22 cellular contexts compared by ENCODE assay signal in the genomic region with DNA sequence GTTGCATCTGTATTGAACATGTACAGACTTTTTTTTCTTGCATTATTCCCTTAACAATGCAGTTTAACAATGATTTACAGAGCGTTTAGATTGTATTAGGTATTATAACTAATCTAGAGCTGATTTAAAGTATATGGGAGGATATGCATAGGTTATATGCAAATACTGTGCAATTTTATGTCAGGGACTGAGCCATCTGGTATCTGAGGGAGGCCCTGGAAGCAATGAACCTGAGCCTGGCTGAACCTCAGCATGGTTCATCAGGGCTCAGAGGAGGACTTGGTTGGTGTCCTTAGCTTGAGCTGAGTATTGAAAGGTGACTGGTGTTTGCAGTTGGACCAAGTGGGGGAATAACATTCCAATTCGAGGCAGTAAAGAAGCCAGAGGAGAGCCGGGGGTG. TPM values are rescaled to one million over a fixed set of nuclear protein-coding genes. Genes with fewer than 3 reads are reported as not detected.
"Had no signal": no experiment of that assay in that cellular context is flagged by ENCODE, and none has a peak within 500 bp of the region (broad histone marks: within the 10 kb centered on the region; RNA-seq: fewer than 3 reads in every experiment).

No MANE protein-coding gene starts in this region.

- H3K27ac ChIP-seq: brain microvascular endothelial cell, coronary artery, heart left ventricle, sigmoid colon, thoracic aorta, upper lobe of left lung had no signal

- H3K27me3 Mint-ChIP-seq: activated CD4-positive, alpha-beta memory T cell treated with anti-CD3 and anti-CD28 coated beads, Interleukin-2, amount 10 ng/mL, durations not matched to agents 7 days and 5 days; activated CD8-positive, alpha-beta memory T cell treated with anti-CD3 and anti-CD28 coated beads, Interleukin-2, amount 10 ng/mL, durations not matched to agents 7 days and 5 days; naive thymus-derived CD8-positive, alpha-beta T cell; stimulated activated naive B cell treated with anti-CD40 and anti-IgM and Interleukin-4, amounts not matched to agents 10 μg/mL and 1 μg/mL and 100 μg/mL, for 72 hours had no signal

- H3K9me3 ChIP-seq: heart left ventricle, mucosa of descending colon, sigmoid colon, spleen, thoracic aorta, upper lobe of left lung had no signal

- DNase-seq: activated CD4-positive, alpha-beta memory T cell treated with anti-CD3 and anti-CD28 coated beads, Interleukin-2, amount 10 ng/mL, durations not matched to agents 7 days and 5 days; activated CD4-positive, alpha-beta T cell treated with anti-CD3 and anti-CD28 coated beads for 48 hours; activated CD4-positive, CD25-positive, alpha-beta regulatory T cell; activated CD8-positive, alpha-beta memory T cell treated with anti-CD3 and anti-CD28 coated beads, Interleukin-2, amount 10 ng/mL, durations not matched to agents 7 days and 5 days; activated naive CD4-positive, alpha-beta T cell treated with anti-CD3 and anti-CD28 coated beads for 36 hours; activated T-cell treated with anti-CD3 and anti-CD28 coated beads, Interleukin-2, amount 50 U/mL, for 1 hour; brain microvascular endothelial cell; central memory CD4-positive, alpha-beta T cell; heart left ventricle; kidney; naive thymus-derived CD8-positive, alpha-beta T cell; stimulated activated CD4-positive, alpha-beta T cell treated with anti-CD3 and anti-CD28 coated beads, Interleukin-4, amount 100 ng/mL, for 4 hours; stimulated activated naive B cell treated with anti-CD40 and anti-IgM and Interleukin-4, amounts not matched to agents 10 μg/mL and 1 μg/mL and 100 μg/mL, for 72 hours; upper lobe of left lung had no signal

- H3K9me3 Mint-ChIP-seq: activated CD4-positive, alpha-beta memory T cell treated with anti-CD3 and anti-CD28 coated beads, Interleukin-2, amount 10 ng/mL, durations not matched to agents 7 days and 5 days; activated naive CD4-positive, alpha-beta T cell treated with anti-CD3 and anti-CD28 coated beads for 36 hours; activated T-helper 2 cell treated with anti-CD3 and anti-CD28 coated beads, Interferon-gamma antibody, Interleukin-2, Interleukin-4, amounts not matched to agents 10 μg/mL and 5 μg/mL and 100 μg/mL, durations not matched to agents 14 hours and 24 hours and 36 hours; naive thymus-derived CD8-positive, alpha-beta T cell; stimulated activated naive B cell treated with anti-CD40 and anti-IgM and Interleukin-4, amounts not matched to agents 10 μg/mL and 1 μg/mL and 100 μg/mL, for 72 hours had no signal

- H3K4me3 Mint-ChIP-seq: activated CD4-positive, alpha-beta memory T cell treated with anti-CD3 and anti-CD28 coated beads, Interleukin-2, amount 10 ng/mL, durations not matched to agents 7 days and 5 days; activated CD8-positive, alpha-beta memory T cell treated with anti-CD3 and anti-CD28 coated beads, Interleukin-2, amount 10 ng/mL, durations not matched to agents 7 days and 5 days; activated naive CD4-positive, alpha-beta T cell treated with anti-CD3 and anti-CD28 coated beads for 36 hours had no signal

- H3K4me3 ChIP-seq: coronary artery, heart left ventricle, lung, mucosa of descending colon, sigmoid colon, spleen, thoracic aorta, upper lobe of left lung had no signal

- H3K27me3 ChIP-seq: brain microvascular endothelial cell, heart left ventricle, sigmoid colon, spleen, upper lobe of left lung had no signal

- H3K27ac Mint-ChIP-seq: activated CD4-positive, alpha-beta memory T cell treated with anti-CD3 and anti-CD28 coated beads, Interleukin-2, amount 10 ng/mL, durations not matched to agents 7 days and 5 days; activated CD8-positive, alpha-beta memory T cell treated with anti-CD3 and anti-CD28 coated beads, Interleukin-2, amount 10 ng/mL, durations not matched to agents 7 days and 5 days; activated naive CD4-positive, alpha-beta T cell treated with anti-CD3 and anti-CD28 coated beads for 36 hours; activated T-helper 2 cell treated with anti-CD3 and anti-CD28 coated beads, Interferon-gamma antibody, Interleukin-2, Interleukin-4, amounts not matched to agents 10 μg/mL and 5 μg/mL and 100 μg/mL, durations not matched to agents 14 hours and 24 hours and 36 hours; stimulated activated naive B cell treated with anti-CD40 and anti-IgM and Interleukin-4, amounts not matched to agents 10 μg/mL and 1 μg/mL and 100 μg/mL, for 72 hours had no signal

- ATAC-seq: activated CD8-positive, alpha-beta memory T cell treated with anti-CD3 and anti-CD28 coated beads, Interleukin-2, amount 10 ng/mL, durations not matched to agents 7 days and 5 days; heart left ventricle; left lobe of liver; mucosa of descending colon; naive thymus-derived CD8-positive, alpha-beta T cell; stimulated activated naive B cell treated with anti-CD40 and anti-IgM and Interleukin-4, amounts not matched to agents 10 μg/mL and 1 μg/mL and 100 μg/mL, for 72 hours had no signal

RNA-seq across cellular contexts. Expression of a gene that starts 36.9 kb away (rescaled TPM):
- total RNA-seq: activated CD4-positive, alpha-beta memory T cell treated with anti-CD3 and anti-CD28 coated beads, Interleukin-2, amount 10 ng/mL, durations not matched to agents 7 days and 5 days; activated naive CD4-positive, alpha-beta T cell treated with anti-CD3 and anti-CD28 coated beads for 36 hours; activated T-helper 2 cell treated with anti-CD3 and anti-CD28 coated beads, Interferon-gamma antibody, Interleukin-2, Interleukin-4, amounts not matched to agents 10 μg/mL and 5 μg/mL and 100 μg/mL, durations not matched to agents 14 hours and 24 hours and 36 hours had no signal
- polyA plus RNA-seq: naive thymus-derived CD8-positive, alpha-beta T cell had no signal
